Comparison of ENCODE assay signal across 9 cellular contexts in genomic region chr17:36474571-36474970, GRCh38.
"Had no signal": no experiment of that assay in that cellular context is flagged by ENCODE, and none has a peak within 500 bp of the region (broad histone marks: within the 10 kb centered on the region; RNA-seq: fewer than 3 reads in every experiment).

No MANE protein-coding gene starts in this region.

- H3K36me3 ChIP-seq: HAP-1 had no signal

- H3K9ac ChIP-seq: GM23248 had no signal

- H3K4me1 ChIP-seq: HAP-1 had no signal

- DNase-seq: GM23248, GOT3, H7, HFFc6 had no signal

- H3K4me3 Mint-ChIP-seq: HFFc6, IgD-negative memory B cell had no signal

- H3K27ac ChIP-seq: GM23248, HL-60 had no signal

- ATAC-seq: HCT116, HepG2 had no signal

- H3K27ac Mint-ChIP-seq: HFFc6, IgD-negative memory B cell had no signal

- H3K4me3 ChIP-seq: GM23248, HAP-1 had no signal

- H3K36me3 Mint-ChIP-seq: IgD-negative memory B cell had no signal

- H3K9me3 Mint-ChIP-seq: HFFc6, IgD-negative memory B cell had no signal
